29 cellular contexts compared by ENCODE assay signal in genomic region chr3:80244390-80244789, GRCh38.
DNase-seq lines count a peak whose midpoint lies in the region; ATAC-seq, FAIRE-seq and TF ChIP-seq lines count a peak whose summit lies in the region.
"Had no signal": no experiment of that assay in that cellular context is flagged by ENCODE, and none has a peak within 500 bp of the region (broad histone marks: within the 10 kb centered on the region; RNA-seq: fewer than 3 reads in every experiment).

No MANE protein-coding gene starts in this region.

- H3K36me3 ChIP-seq in mammary epithelial cell (ENCODE audit: insufficient read depth, low read length): no peaks in the 10 kb centered on the region
- H3K36me3 ChIP-seq in bronchial epithelial cell (ENCODE audit: control insufficient read depth, insufficient read depth, low read length): no peaks in the 10 kb centered on the region
- H3K36me3 ChIP-seq in transverse colon: no peaks in the 10 kb centered on the region
- H3K36me3 ChIP-seq: MG63, neural progenitor cell had no signal

- H2BK120ac ChIP-seq in H9 (ENCODE audit: low read depth, low read length, poor library complexity, severe bottlenecking): no peak overlapping the region

- no peak overlapping the region for H3K4ac ChIP-seq in H9 (ENCODE audit: low read depth, low read length)

- TF ChIP-seq EP300 in transverse colon (IDR thresholded peaks at IDR 0.05; ENCODE audit: low read depth): no peak

- no peak for ATAC-seq in SK-N-SH treated with all-trans-retinoic acid at 6 μM for 48 hours
- ATAC-seq: activated CD4-positive, CD25-positive, alpha-beta regulatory T cell treated with anti-CD3 and anti-CD28 coated beads, Interleukin-2, amount 50 U/mL, for 24 hours; T-cell had no signal

- H4K91ac ChIP-seq in H9 (ENCODE audit: insufficient read length, low read depth, low read length): no peak overlapping the region

- dilution Hi-C loops in mammary epithelial cell (cut with HindIII; ENCODE audit: low sequenced_read_pairs): no loop called here

- H3K36me3 Mint-ChIP-seq in MCF 10A (ENCODE audit: insufficient read depth, unreplicated experiment) (no peaks in the 10 kb centered on the region), H9 (ENCODE audit: insufficient read depth in 1 of 3, low read depth in 3 of 3) (peaks cover 0 to 13% (median 4%) of the 10 kb centered on the region in 3 experiments; a peak in 2 of 7 replicates)
- H3K36me3 Mint-ChIP-seq: CD8-positive, alpha-beta memory T cell; neural progenitor cell; T-cell had no signal

- no peaks in the 10 kb centered on the region for H3K27me3 ChIP-seq in mammary epithelial cell (ENCODE audit: insufficient read depth, low read length)
- H3K27me3 ChIP-seq in bronchial epithelial cell (ENCODE audit: control insufficient read depth, insufficient read depth, low read length): no peaks in the 10 kb centered on the region
- no peaks in the 10 kb centered on the region for H3K27me3 ChIP-seq in transverse colon
- no peaks in the 10 kb centered on the region for H3K27me3 ChIP-seq in H9 (ENCODE audit: insufficient read depth, low read length)
- H3K27me3 ChIP-seq: dorsolateral prefrontal cortex, MG63, neural progenitor cell had no signal

- H2AK5ac ChIP-seq in H9 (ENCODE audit: insufficient read length, low read length): no peak overlapping the region

- H2BK12ac ChIP-seq in H9 (ENCODE audit: insufficient read length, low read depth, low read length): no peak overlapping the region

- no peaks in the 10 kb centered on the region for H3K23me2 ChIP-seq in H9 (ENCODE audit: insufficient read length, low read depth, low read length, poor library complexity, severe bottlenecking)

- no peak overlapping the region for H3K23ac ChIP-seq in H9 (ENCODE audit: insufficient read length, low read depth, low read length)

- H2AFZ ChIP-seq in mammary epithelial cell (ENCODE audit: low read depth, low read length) (no peak overlapping the region), H9 (ENCODE audit: low read length) (no peak overlapping the region)
- H2AFZ ChIP-seq: neural progenitor cell, PC-9 had no signal

- no peaks in the 10 kb centered on the region for H3K4me1 ChIP-seq in mammary epithelial cell (ENCODE audit: insufficient read depth, low read length)
- H3K4me1 ChIP-seq in transverse colon: no peaks in the 10 kb centered on the region
- no peaks in the 10 kb centered on the region; the same call in 1 of the 2 replicates for H3K4me1 ChIP-seq in H9 (ENCODE audit: insufficient read depth, low read length)
- H3K4me1 ChIP-seq: neural progenitor cell had no signal

- H3K27me3 Mint-ChIP-seq in MCF 10A (ENCODE audit: insufficient read depth, unreplicated experiment) (no peaks in the 10 kb centered on the region), H9 (ENCODE audit: low read depth) (no peaks in the 10 kb centered on the region)
- H3K27me3 Mint-ChIP-seq: CD8-positive, alpha-beta memory T cell; T-cell had no signal

- H3K9ac ChIP-seq in mammary epithelial cell (ENCODE audit: insufficient read depth, low read length) (no peak overlapping the region), H9 (ENCODE audit: extremely low read depth, insufficient read length, low read length) (no peak overlapping the region)
- H3K9ac ChIP-seq: neural progenitor cell had no signal

- H3K4me1 Mint-ChIP-seq in MCF 10A (ENCODE audit: insufficient read depth, unreplicated experiment) (no peaks in the 10 kb centered on the region), H9 (peaks cover 12 to 13% of the 10 kb centered on the region in 2 experiments)
- H3K4me1 Mint-ChIP-seq: CD8-positive, alpha-beta memory T cell; neural progenitor cell; T-cell had no signal

- no peak overlapping the region for H2BK15ac ChIP-seq in H9 (ENCODE audit: low read depth, low read length)

- H3K4me3 Mint-ChIP-seq in MCF 10A (ENCODE audit: unreplicated experiment) (no peak overlapping the region), H9 (no peak overlapping the region)
- H3K4me3 Mint-ChIP-seq: CD8-positive, alpha-beta memory T cell; HFFc6; neural progenitor cell; T-cell had no signal

- H3K4me2 ChIP-seq in mammary epithelial cell (ENCODE audit: insufficient read depth, low read depth, low read length) (no peak overlapping the region), H9 (ENCODE audit: insufficient read depth, insufficient read length, low read length) (no peak overlapping the region)
- H3K4me2 ChIP-seq: neural progenitor cell, PC-9 had no signal

- H3K79me1 ChIP-seq in H9 (ENCODE audit: insufficient read depth, low read depth, low read length, poor library complexity, severe bottlenecking): no peaks in the 10 kb centered on the region

- DNase-seq in MCF 10A (ENCODE audit: unreplicated experiment): peak; percentile 28
- no peak for DNase-seq in mammary epithelial cell
- peak; percentile 5 for DNase-seq in bronchial epithelial cell (ENCODE audit: low read depth)
- peak; percentile 5 for DNase-seq in fibroblast of the aortic adventitia (ENCODE audit: low read depth)
- peak; percentile 7 for DNase-seq in transverse colon
- DNase-seq in effector CD4-positive, alpha-beta T cell: no peak
- DNase-seq in H9: no peak
- DNase-seq: activated gamma-delta T cell; activated T-cell treated with anti-CD3 and anti-CD28 coated beads, Interleukin-2, amount 50 U/mL, for 1 hour; caudate nucleus; CD8-positive, alpha-beta memory T cell; DMS153; dorsolateral prefrontal cortex; HFFc6; kidney; MG63; NCI-H1417 treated with DMSO at 0.1 percent for 48 hours; NCI-H2107; PC-9; SHP77 treated with DMSO at 0.1 percent for 48 hours; stimulated activated CD8-positive, alpha-beta memory T cell treated with anti-CD3 and anti-CD28 coated beads, Interleukin-4, amount 100 ng/mL, for 48 hours; T-cell; trophoblast cell had no signal

- H3K56ac ChIP-seq in H9 (ENCODE audit: insufficient read length, low read depth, low read length): no peak overlapping the region

- H4K5ac ChIP-seq in H9 (ENCODE audit: insufficient read length, low read depth, low read length): no peak overlapping the region

- no peak overlapping the region for H4K8ac ChIP-seq in H9 (replicated peaks; ENCODE audit: insufficient read length, low read depth, low read length)

- intact Hi-C loops in MCF 10A (cut with micrococcal nuclease) (no loop called here), mammary epithelial cell (cut with micrococcal nuclease) (no loop called here), transverse colon (cut with DNase I; ENCODE audit: low total_unique reads) (no loop called here)

- TF ChIP-seq CTCF in MCF 10A (IDR thresholded peaks at IDR 0.05; ENCODE audit: unreplicated experiment): no peak
- TF ChIP-seq CTCF in mammary epithelial cell (conservative IDR thresholded peaks at IDR 0.05 in 1 of 2, IDR thresholded peaks at IDR 0.05 in 1 of 2; ENCODE audit: extremely low read depth in 1 of 2, insufficient read depth in 1 of 2, low read depth in 1 of 2, low read length in 2 of 2): no peak
- no peak for TF ChIP-seq CTCF in bronchial epithelial cell (IDR thresholded peaks at IDR 0.05; ENCODE audit: insufficient read depth, low read length, severe bottlenecking)
- TF ChIP-seq CTCF in fibroblast of the aortic adventitia (IDR thresholded peaks at IDR 0.05; ENCODE audit: insufficient read depth, low read length): no peak
- TF ChIP-seq CTCF in transverse colon (IDR thresholded peaks at IDR 0.05): no peak
- TF ChIP-seq CTCF in H9 (conservative IDR thresholded peaks at IDR 0.05): no peak

- no peaks in the 10 kb centered on the region for H3K79me2 ChIP-seq in mammary epithelial cell (ENCODE audit: insufficient read depth, low read length)
- H3K79me2 ChIP-seq in H9 (ENCODE audit: insufficient read depth, low read length): no peaks in the 10 kb centered on the region

- H2BK20ac ChIP-seq in H9 (ENCODE audit: low read depth, low read length, poor library complexity, severe bottlenecking): no peak overlapping the region

- no peak overlapping the region for H3K14ac ChIP-seq in H9 (ENCODE audit: insufficient read depth, low read length)

- no peak for TF ChIP-seq POLR2A in transverse colon (IDR thresholded peaks at IDR 0.05)

- H3K9me3 ChIP-seq in mammary epithelial cell (replicated peaks; ENCODE audit: insufficient read depth, low read length) (peaks cover under 1% of the 10 kb centered on the region), transverse colon (no peaks in the 10 kb centered on the region), H9 (ENCODE audit: control insufficient read depth, low read depth, low read length) (no peaks in the 10 kb centered on the region)
- H3K9me3 ChIP-seq: MG63 had no signal

- CTCF ChIA-PET in MCF 10A (lab: Yijun Ruan, JAX): no interaction called here
- CTCF ChIA-PET in mammary epithelial cell (lab: Charles Lee; ENCODE audit: low non-redundant PET): no interaction called here

- no peak overlapping the region for H3K18ac ChIP-seq in H9 (ENCODE audit: insufficient read length, low read depth, low read length)

- in situ Hi-C loops in mammary epithelial cell (cut with MboI; ENCODE audit: low sequenced_read_pairs in 2 of 2) (no loop called here), transverse colon (cut with MboI; ENCODE audit: low pct_ligation_motif_present in 1 of 4, low pct_unique_long_range_greater_than_20kb in 1 of 4, low sequenced_read_pairs in 3 of 4) (no loop called here)

- H3K27ac ChIP-seq in mammary epithelial cell (ENCODE audit: insufficient read depth, low read depth, low read length) (no peak overlapping the region), transverse colon (no peak overlapping the region), H9 (ENCODE audit: insufficient read length, low read depth, low read length) (no peak overlapping the region)
- H3K27ac ChIP-seq: 22Rv1, dorsolateral prefrontal cortex, epithelial cell of prostate, neural progenitor cell, PC-9 had no signal

- no peak overlapping the region for H3T11ph ChIP-seq in H9 (ENCODE audit: low read length)

- 61% methylated on average over 6 of the region's 6 CpGs for WGBS in mammary epithelial cell (ENCODE audit: low coverage, missing lambda C conversion rate)
- 34 to 47% methylated on average over 6 of the region's 6 CpGs for WGBS in transverse colon (ENCODE audit: low coverage in 1 of 2), 2 donors
- WGBS in H9 (ENCODE audit: extremely low coverage, insufficient read length, low lambda C conversion rate): no CpG with 5 or more reads among the region's 6 CpGs

- H3K9me3 Mint-ChIP-seq in MCF 10A (ENCODE audit: unreplicated experiment): peaks cover 8% of the 10 kb centered on the region
- H3K9me3 Mint-ChIP-seq in H9: peaks cover 6 to 8% of the 10 kb centered on the region in 2 experiments; a peak in 3 of 5 replicates

- no peak for FAIRE-seq in bronchial epithelial cell (lab: Jason Lieb, UNC)
- FAIRE-seq: kidney had no signal

- POLR2A ChIA-PET in MCF 10A (lab: Yijun Ruan, JAX): no interaction called here

- H4K20me1 ChIP-seq in mammary epithelial cell (ENCODE audit: insufficient read depth, low read length) (no peaks in the 10 kb centered on the region), H9 (ENCODE audit: control insufficient read depth, insufficient read depth, insufficient read length) (no peaks in the 10 kb centered on the region)

- H2BK5ac ChIP-seq in H9 (ENCODE audit: insufficient read length, low read length): no peak overlapping the region

- BruUV-seq in MCF 10A (replicated peaks; lab: Mats Ljungman, UMichigan) (no TSS peak), mammary epithelial cell (replicated peaks; lab: Mats Ljungman, UMichigan) (no TSS peak)

- no peak overlapping the region for H3K27ac Mint-ChIP-seq in MCF 10A (ENCODE audit: low read depth, unreplicated experiment)
- no peak overlapping the region for H3K27ac Mint-ChIP-seq in H9
- H3K27ac Mint-ChIP-seq: CD8-positive, alpha-beta memory T cell; HFFc6; neural progenitor cell; T-cell had no signal

- H3K4me3 ChIP-seq in mammary epithelial cell (replicated peaks in 1 of 3; ENCODE audit: insufficient read depth in 1 of 3, low read depth in 2 of 3, low read length in 3 of 3) (no peak overlapping the region), bronchial epithelial cell (ENCODE audit: low read depth, low read length) (no peak overlapping the region), fibroblast of the aortic adventitia (ENCODE audit: low read depth, low read length) (no peak overlapping the region), transverse colon (no peak overlapping the region)
- H3K4me3 ChIP-seq: dorsolateral prefrontal cortex, lung, MG63, neural progenitor cell, PC-9 had no signal

Comparison
In these comparisons a context has a peak if more than half of its experiments do, and no peak if none do; other contexts are left out.
1. DNase-seq: peak in MCF 10A (single experiment), bronchial epithelial cell (single experiment), fibroblast of the aortic adventitia (single experiment) and transverse colon (single experiment); none in mammary epithelial cell (single experiment), effector CD4-positive, alpha-beta T cell (single experiment) and H9 (single experiment).